Comparison of ENCODE assay signal across 25 cellular contexts in genomic region chr2:158699323-158699722, GRCh38.
A peak's percentile ranks its signal among the peaks of the same experiment; 100 is the strongest.
DNase-seq lines count a peak whose midpoint lies in the region; ATAC-seq, FAIRE-seq and TF ChIP-seq lines count a peak whose summit lies in the region.
"Had no signal": no experiment of that assay in that cellular context is flagged by ENCODE, and none has a peak within 500 bp of the region (broad histone marks: within the 10 kb centered on the region; RNA-seq: fewer than 3 reads in every experiment).

No MANE protein-coding gene starts in this region.

- H3K4me1 ChIP-seq in IMR-90 (ENCODE audit: control insufficient read depth, insufficient read depth, low read length) (no peaks in the 10 kb centered on the region), right cardiac atrium (ENCODE audit: control insufficient read depth, insufficient read depth, low read length) (no peaks in the 10 kb centered on the region), breast epithelium (no peaks in the 10 kb centered on the region)
- H3K4me1 ChIP-seq: A549, BE2C, HAP-1 had no signal

- no peak overlapping the region for H4K5ac ChIP-seq in IMR-90 (ENCODE audit: low read depth, low read length)

- H3K4ac ChIP-seq in IMR-90 (ENCODE audit: low read depth, low read length), result no peak overlapping the region

- TF ChIP-seq CTCF in IMR-90 (conservative IDR thresholded peaks at IDR 0.05; ENCODE audit: low read depth, low read length) (no peak), bronchial epithelial cell (IDR thresholded peaks at IDR 0.05; ENCODE audit: insufficient read depth, low read length, severe bottlenecking) (no peak), lower leg skin (IDR thresholded peaks at IDR 0.05) (no peak), breast epithelium (IDR thresholded peaks at IDR 0.05) (no peak)

- H3K14ac ChIP-seq in IMR-90 (replicated peaks; ENCODE audit: low read depth, low read length), result no peak overlapping the region

- peak overlapping the region; percentile 41 for H2AFZ ChIP-seq in IMR-90 (replicated peaks; ENCODE audit: low read length, poor library complexity)
- H2AFZ ChIP-seq: GM23248 had no signal

- no peak overlapping the region for H3K4me3 ChIP-seq in IMR-90 (ENCODE audit: insufficient read depth, low read depth, low read length)
- H3K4me3 ChIP-seq in bronchial epithelial cell (ENCODE audit: low read depth, low read length), result no peak overlapping the region
- H3K4me3 ChIP-seq in right cardiac atrium (ENCODE audit: low read length), result no peak overlapping the region
- H3K4me3 ChIP-seq in lower leg skin (ENCODE audit: low read depth, poor library complexity, severe bottlenecking), result no peak overlapping the region
- no peak overlapping the region for H3K4me3 ChIP-seq in breast epithelium
- H3K4me3 ChIP-seq: A549; BLaER1 treated with 17β-estradiol and CSF1 and Interleukin-3, amounts not matched to agents 10 nM and 100 nM; GM23248; HAP-1 had no signal

- CTCF ChIA-PET in IMR-90 (lab: Yijun Ruan, JAX), result no interaction called here

- H3K79me1 ChIP-seq in IMR-90 (ENCODE audit: low read depth in 1 of 2, low read length in 2 of 2), result no peaks in the 10 kb centered on the region

- H4K20me1 ChIP-seq in IMR-90 (ENCODE audit: insufficient read depth, low read length), result no peaks in the 10 kb centered on the region
- H4K20me1 ChIP-seq: BLaER1 treated with 17β-estradiol and CSF1 and Interleukin-3, amounts not matched to agents 10 nM and 100 nM had no signal

- ATAC-seq in IMR-90 (ENCODE audit: low read depth) (no peak), right cardiac atrium (no peak)
- ATAC-seq: A549 had no signal

- H3K9me3 ChIP-seq in IMR-90 (ENCODE audit: control insufficient read depth, insufficient read depth, low read length) (0 out of 2 replicates have a peak, but pooled peaks cover 2% of the 10 kb centered on the region), right cardiac atrium (ENCODE audit: control insufficient read depth, low read length) (no peaks in the 10 kb centered on the region), breast epithelium (no peaks in the 10 kb centered on the region)
- H3K9me3 ChIP-seq: BE2C, HAP-1 had no signal

- H3K4me2 ChIP-seq in IMR-90 (ENCODE audit: low read depth, low read length), result no peak overlapping the region
- H3K4me2 ChIP-seq: A549; BLaER1 treated with 17β-estradiol and CSF1 and Interleukin-3, amounts not matched to agents 10 nM and 100 nM had no signal

- H3K36me3 ChIP-seq in IMR-90 (ENCODE audit: control insufficient read depth, insufficient read depth, low read length) (no peaks in the 10 kb centered on the region), bronchial epithelial cell (ENCODE audit: control insufficient read depth, insufficient read depth, low read length) (no peaks in the 10 kb centered on the region), breast epithelium (no peaks in the 10 kb centered on the region)
- H3K36me3 ChIP-seq: BE2C; BLaER1 treated with 17β-estradiol and CSF1 and Interleukin-3, amounts not matched to agents 10 nM and 100 nM; HAP-1 had no signal

- no peak overlapping the region for H2BK15ac ChIP-seq in IMR-90 (ENCODE audit: low read depth, low read length)

- H3K23ac ChIP-seq in IMR-90 (ENCODE audit: low read depth, low read length), result no peak overlapping the region

- no peak overlapping the region for H2BK120ac ChIP-seq in IMR-90 (ENCODE audit: low read depth, low read length)

- peak; percentile 7 for FAIRE-seq in bronchial epithelial cell (lab: Jason Lieb, UNC)
- FAIRE-seq: A549, D721Med, GM12891, GM18507, H54 had no signal

- WGBS in IMR-90 (ENCODE audit: extremely low coverage in 2 of 2, insufficient read length in 1 of 2), 2 experiments, result 83% methylated on average over 1 of the region's 6 CpGs; no CpG with 5 or more reads in 1 of the 2 experiments
- 84% methylated on average over 6 of the region's 6 CpGs for WGBS in right cardiac atrium
- WGBS in lower leg skin, 2 donors, result 77 to 88% methylated on average over 6 of the region's 6 CpGs

- H3K27ac ChIP-seq in IMR-90 (ENCODE audit: insufficient read depth, low read length) (no peak overlapping the region), right cardiac atrium (ENCODE audit: low read length) (no peak overlapping the region), breast epithelium (no peak overlapping the region)
- H3K27ac ChIP-seq: A549; BLaER1 treated with 17β-estradiol and CSF1 and Interleukin-3, amounts not matched to agents 10 nM and 100 nM; GM23248 had no signal

- no peaks in the 10 kb centered on the region for H3K9me1 ChIP-seq in IMR-90 (ENCODE audit: insufficient read depth, low read length)

- H2AK5ac ChIP-seq in IMR-90 (ENCODE audit: low read depth, low read length), result no peak overlapping the region

- H2AK9ac ChIP-seq in IMR-90 (replicated peaks; ENCODE audit: low read depth, low read length, poor library complexity), result no peak overlapping the region

- POLR2A ChIA-PET in IMR-90 (lab: Charles Lee; ENCODE audit: unreplicated experiment), result no interaction called here

- DNase-seq in IMR-90, result no peak
- DNase-seq in bronchial epithelial cell (ENCODE audit: low read depth), result no peak
- DNase-seq in islet precursor cell, result peak; percentile 27
- no peak for DNase-seq in right cardiac atrium
- no peak for DNase-seq in lower leg skin (ENCODE audit: low spot score in 2 of 2)
- DNase-seq in breast epithelium (ENCODE audit: low spot score in 2 of 2), result no peak
- DNase-seq in GM19240 (ENCODE audit: insufficient read length, low spot score), result no peak
- DNase-seq: 8988T; ACHN; AML-193; BE2C; CD4-positive, alpha-beta T cell; CD8-positive, alpha-beta memory T cell; DMS 273 treated with DMSO at 0.1 percent for 48 hours; DMS79; GF-D8; GM23248; HFFc6 had no signal

- no peak overlapping the region for H3K56ac ChIP-seq in IMR-90 (ENCODE audit: extremely low read depth, insufficient read depth, low read length)

- no peak overlapping the region for H3K9ac ChIP-seq in IMR-90 (ENCODE audit: low read depth, low read length)
- H3K9ac ChIP-seq: BLaER1 treated with 17β-estradiol and CSF1 and Interleukin-3, amounts not matched to agents 10 nM and 100 nM; GM23248 had no signal

- TF ChIP-seq RAD21 in IMR-90 (IDR thresholded peaks at IDR 0.05; ENCODE audit: low read length), result no peak

- H4K91ac ChIP-seq in IMR-90 (ENCODE audit: insufficient read depth, low read depth, low read length), result no peak overlapping the region

- H2BK5ac ChIP-seq in IMR-90 (ENCODE audit: low read depth, low read length, poor library complexity, severe bottlenecking), result no peak overlapping the region

- in situ Hi-C loops in IMR-90 (cut with MboI; ENCODE audit: low sequenced_read_pairs), result no loop called here

- no peak overlapping the region for H4K8ac ChIP-seq in IMR-90 (ENCODE audit: low read depth in 2 of 2, low read length in 2 of 2)

- no peak overlapping the region for H2BK20ac ChIP-seq in IMR-90 (ENCODE audit: low read depth, low read length)

- intact Hi-C loops in IMR-90 (cut with micrococcal nuclease), result no loop called here
- intact Hi-C loops in right cardiac atrium (cut with DNase I), result no loop called here
- intact Hi-C loops in lower leg skin (cut with DNase I; ENCODE audit: low total_unique reads), result no loop called here
- intact Hi-C loops in breast epithelium (cut with DNase I; ENCODE audit: low total_unique reads), result no loop called here

- TF ChIP-seq POLR2A in IMR-90 (IDR thresholded peaks at IDR 0.05; ENCODE audit: low read depth, low read length) (no peak), lower leg skin (IDR thresholded peaks at IDR 0.05) (no peak), breast epithelium (IDR thresholded peaks at IDR 0.05) (no peak)

- H3K27me3 ChIP-seq in IMR-90 (ENCODE audit: control insufficient read depth, insufficient read depth, low read length), result peaks cover 2% of the 10 kb centered on the region; the same call in 1 of the 2 replicates
- H3K27me3 ChIP-seq in bronchial epithelial cell (ENCODE audit: control insufficient read depth, insufficient read depth, low read length), result no peaks in the 10 kb centered on the region
- H3K27me3 ChIP-seq in right cardiac atrium (ENCODE audit: control insufficient read depth, insufficient read depth), result no peaks in the 10 kb centered on the region
- no peaks in the 10 kb centered on the region for H3K27me3 ChIP-seq in breast epithelium
- H3K27me3 ChIP-seq: BE2C; BLaER1 treated with 17β-estradiol and CSF1 and Interleukin-3, amounts not matched to agents 10 nM and 100 nM had no signal

- no peak overlapping the region for H3K18ac ChIP-seq in IMR-90 (ENCODE audit: low read depth, low read length)

- dilution Hi-C loops in IMR-90 (cut with HindIII; ENCODE audit: low sequenced_read_pairs, unreplicated experiment), result no loop called here

- no TSS peak for BruUV-seq in IMR-90 (replicated peaks; lab: Mats Ljungman, UMichigan)

TF ChIP-seq in IMR-90, 13 proteins besides CTCF, POLR2A, EP300 and RAD21:
- TF ChIP-seq CEBPB (IDR thresholded peaks at IDR 0.05; ENCODE audit: low read depth, low read length) (no peak), RFX5 (IDR thresholded peaks at IDR 0.05; ENCODE audit: low read depth, low read length) (no peak), SMC3 (IDR thresholded peaks at IDR 0.05; ENCODE audit: low read depth, low read length) (no peak), MAFK (IDR thresholded peaks at IDR 0.05; ENCODE audit: low read depth, low read length) (no peak)
